In genomic region chr12:127393460-127393859, GRCh38 we compare ENCODE assay signal across 19 cellular contexts.
"Had no signal": no experiment of that assay in that cellular context is flagged by ENCODE, and none has a peak within 500 bp of the region (broad histone marks: within the 10 kb centered on the region; RNA-seq: fewer than 3 reads in every experiment).

No MANE protein-coding gene starts in this region.

- H3K4me1 ChIP-seq: psoas muscle, right lobe of liver, spleen, transverse colon had no signal

- DNase-seq: effector memory CD4-positive, alpha-beta T cell; immature natural killer cell; kidney; left colon; left ventricle myocardium superior; naive thymus-derived CD4-positive, alpha-beta T cell; psoas muscle; retina; right lobe of liver; spleen; stimulated activated CD4-positive, alpha-beta T cell treated with anti-CD3 and anti-CD28 coated beads, Interleukin-15, amount 100 ng/mL, for 24 hours; stimulated activated CD4-positive, alpha-beta T cell treated with anti-CD3 and anti-CD28 coated beads, Interleukin-1b, Interleukin-23, amount 100 ng/mL, for 48 hours; stimulated activated CD4-positive, alpha-beta T cell treated with anti-CD3 and anti-CD28 coated beads, Interleukin-4, amount 100 ng/mL, for 24 hours; transverse colon had no signal

- H3K9me3 ChIP-seq: neutrophil, psoas muscle, right lobe of liver, spleen, thoracic aorta, transverse colon had no signal

- ATAC-seq: esophagus mucosa; left colon; left ventricle myocardium superior; naive thymus-derived CD4-positive, alpha-beta T cell; psoas muscle; right lobe of liver; stimulated activated memory B cell treated with anti-CD40 and anti-IgM and Interleukin-4, amounts not matched to agents 10 μg/mL and 1 μg/mL and 100 μg/mL, for 72 hours had no signal

- H3K27ac ChIP-seq: neutrophil, psoas muscle, right lobe of liver, spleen, thoracic aorta, transverse colon had no signal

- H3K27me3 ChIP-seq: neutrophil, right lobe of liver, transverse colon had no signal

- H3K4me3 ChIP-seq: lung, psoas muscle, right lobe of liver, spleen, thoracic aorta, transverse colon had no signal

- H3K36me3 ChIP-seq: neutrophil, right lobe of liver, spleen, thoracic aorta, transverse colon had no signal
